In genomic region chr15:58222698-58223097, GRCh38 we compare ENCODE assay signal across 17 cellular contexts.
DNase-seq lines count a peak whose midpoint lies in the region; ATAC-seq, FAIRE-seq and TF ChIP-seq lines count a peak whose summit lies in the region.
"Had no signal": no experiment of that assay in that cellular context is flagged by ENCODE, and none has a peak within 500 bp of the region (broad histone marks: within the 10 kb centered on the region; RNA-seq: fewer than 3 reads in every experiment).

No MANE protein-coding gene starts in this region.

- H3K23ac ChIP-seq in IMR-90 (ENCODE audit: low read depth, low read length) = no peak overlapping the region
- H3K23ac ChIP-seq in mesenchymal stem cell (ENCODE audit: low read length in 2 of 2) = no peak overlapping the region

- no peak overlapping the region for H4K5ac ChIP-seq in IMR-90 (ENCODE audit: low read depth, low read length)

- H3K4me1 ChIP-seq in BLaER1 treated with 17β-estradiol and CSF1 and Interleukin-3, amounts not matched to agents 10 nM and 100 nM = peaks cover 32 to 50% (median 46%) of the 10 kb centered on the region in 10 experiments
- H3K4me1 ChIP-seq in IMR-90 (ENCODE audit: control insufficient read depth, insufficient read depth, low read length) (peaks cover 5% of the 10 kb centered on the region), mesenchymal stem cell (ENCODE audit: control insufficient read depth, insufficient read depth, low read depth, low read length) (peaks cover 2% of the 10 kb centered on the region)
- H3K4me1 ChIP-seq: SJSA1 had no signal

- no peak overlapping the region for H2BK15ac ChIP-seq in IMR-90 (ENCODE audit: low read depth, low read length)
- H2BK15ac ChIP-seq in mesenchymal stem cell (ENCODE audit: low read depth, poor library complexity, severe bottlenecking) = no peak overlapping the region

- peak; percentile 69 for ATAC-seq in IMR-90 (ENCODE audit: low read depth)
- no peak for ATAC-seq in Right ventricle myocardium inferior
- ATAC-seq in HG03196 (IDR thresholded peaks at IDR 0.05; ENCODE audit: unreplicated experiment) = no peak
- ATAC-seq: GM12878 had no signal

- H2AK5ac ChIP-seq in IMR-90 (ENCODE audit: low read depth, low read length) (no peak overlapping the region), mesenchymal stem cell (ENCODE audit: low read length, severe bottlenecking) (no peak overlapping the region)

- H3K4ac ChIP-seq in IMR-90 (ENCODE audit: low read depth, low read length) = no peak overlapping the region
- H3K4ac ChIP-seq in mesenchymal stem cell (ENCODE audit: low read depth in 1 of 2, low read length in 2 of 2) = no peak overlapping the region

- no TSS peak for BruUV-seq in IMR-90 (replicated peaks; lab: Mats Ljungman, UMichigan)

- H3K27ac ChIP-seq in BLaER1 treated with 17β-estradiol and CSF1 and Interleukin-3, amounts not matched to agents 10 nM and 100 nM = no peak overlapping the region
- H3K27ac ChIP-seq in IMR-90 (ENCODE audit: insufficient read depth, low read length) (no peak overlapping the region), mesenchymal stem cell (ENCODE audit: low read length, poor library complexity, severe bottlenecking) (no peak overlapping the region)
- H3K27ac ChIP-seq: SJSA1 had no signal

- peaks cover 0 to 15% (median 10%) of the 10 kb centered on the region in 11 experiments; a peak in 18 of 22 replicates for H3K9me3 ChIP-seq in BLaER1 treated with 17β-estradiol and CSF1 and Interleukin-3, amounts not matched to agents 10 nM and 100 nM (replicated peaks in 1 of 11)
- H3K9me3 ChIP-seq in IMR-90 (ENCODE audit: control insufficient read depth, insufficient read depth, low read length) (no peaks in the 10 kb centered on the region; the same call in 1 of the 2 replicates), mesenchymal stem cell (ENCODE audit: control insufficient read depth, low read length) (peaks cover 9% of the 10 kb centered on the region)

- H4K8ac ChIP-seq in IMR-90 (ENCODE audit: low read depth in 2 of 2, low read length in 2 of 2) (no peak overlapping the region), mesenchymal stem cell (ENCODE audit: low read length) (no peak overlapping the region)

- no peak overlapping the region for H3K4me3 ChIP-seq in BLaER1 treated with 17β-estradiol and CSF1 and Interleukin-3, amounts not matched to agents 10 nM and 100 nM
- H3K4me3 ChIP-seq in IMR-90 (ENCODE audit: insufficient read depth, low read depth, low read length) (no peak overlapping the region), mesenchymal stem cell (ENCODE audit: insufficient read depth in 1 of 2, low read depth in 1 of 2, low read length in 2 of 2) (no peak overlapping the region)
- H3K4me3 ChIP-seq: GM12878, SJSA1 had no signal

- in situ Hi-C loops in IMR-90 (cut with MboI; ENCODE audit: low sequenced_read_pairs) = loop anchor here (25.0 kb wide), 1 partner anchor 1265 kb away; no protein-coding TSS in a partner anchor

- H2BK12ac ChIP-seq in mesenchymal stem cell (ENCODE audit: low read length in 2 of 2) = no peak overlapping the region

- no peak overlapping the region for H3K56ac ChIP-seq in IMR-90 (ENCODE audit: extremely low read depth, insufficient read depth, low read length)

- 0 out of 2 replicates have a peak overlapping the region, but pooled peaks have one; percentile 20 for H3K14ac ChIP-seq in IMR-90 (replicated peaks; ENCODE audit: low read depth, low read length)
- no peak overlapping the region for H3K14ac ChIP-seq in mesenchymal stem cell (ENCODE audit: low read length in 2 of 2)

- H2AK9ac ChIP-seq in IMR-90 (replicated peaks; ENCODE audit: low read depth, low read length, poor library complexity) = no peak overlapping the region

- no CpG with 5 or more reads among the region's 1 CpG for WGBS in IMR-90 (ENCODE audit: extremely low coverage in 2 of 2, insufficient read length in 1 of 2), 2 experiments
- WGBS in mesenchymal stem cell = 100% methylated on average over 1 of the region's 1 CpG

- H3K18ac ChIP-seq in IMR-90 (ENCODE audit: low read depth, low read length) (no peak overlapping the region), mesenchymal stem cell (ENCODE audit: low read depth in 1 of 2, low read length in 2 of 2) (no peak overlapping the region)

- dilution Hi-C loops in IMR-90 (cut with HindIII; ENCODE audit: low sequenced_read_pairs, unreplicated experiment) = no loop called here

- CTCF ChIA-PET in IMR-90 (lab: Yijun Ruan, JAX) = interaction anchor here (0.8 to 1.1 kb wide), 3 partner anchors 10 to 1306 kb away, joined by 3 read pairs; no protein-coding TSS in a partner anchor

- peak; percentile 37 for DNase-seq in IMR-90
- peak; percentile 46 for DNase-seq in astrocyte of the hippocampus (ENCODE audit: low read depth, low spot score)
- DNase-seq in mesenchymal stem cell = peak; percentile 37
- DNase-seq in Right ventricle myocardium inferior (ENCODE audit: missing footprints) = no peak
- no peak for DNase-seq in GM12892 (ENCODE audit: insufficient read length)
- no peak for DNase-seq in NCI-H1048 (lab: John Stamatoyannopoulos, UW)
- DNase-seq: activated CD4-positive, alpha-beta T cell treated with anti-CD3 and anti-CD28 coated beads, Interleukin-2, amount 50 U/mL, for 4 hours; activated T-cell treated with anti-CD3 and anti-CD28 coated beads, Interleukin-2, amount 50 U/mL, for 48 hours; CD4-positive, CD25-positive, alpha-beta regulatory T cell; cerebellar nuclear complex; islet precursor cell; NCI-H2081 treated with DMSO at 0.1 percent for 48 hours; NK-92 treated with Interleukin-12 subunit alpha and Interleukin-12 subunit beta, amount 100 ng/mL, for 24 hours had no signal

- no peak overlapping the region; a peak in 1 of 22 replicates for H3K9ac ChIP-seq in BLaER1 treated with 17β-estradiol and CSF1 and Interleukin-3, amounts not matched to agents 10 nM and 100 nM
- no peak overlapping the region for H3K9ac ChIP-seq in IMR-90 (ENCODE audit: low read depth, low read length)
- H3K9ac ChIP-seq in mesenchymal stem cell (ENCODE audit: low read length) = peak overlapping the region; percentile 37

- no peak for TF ChIP-seq RAD21 in IMR-90 (IDR thresholded peaks at IDR 0.05; ENCODE audit: low read length)

- no peaks in the 10 kb centered on the region for H3K9me1 ChIP-seq in IMR-90 (ENCODE audit: insufficient read depth, low read length)

- 0 out of 2 replicates have a peak, but pooled peaks have one; percentile 24 for TF ChIP-seq CTCF in IMR-90 (conservative IDR thresholded peaks at IDR 0.05; ENCODE audit: low read depth, low read length)

- no peaks in the 10 kb centered on the region for H4K20me1 ChIP-seq in BLaER1 treated with 17β-estradiol and CSF1 and Interleukin-3, amounts not matched to agents 10 nM and 100 nM
- H4K20me1 ChIP-seq in IMR-90 (ENCODE audit: insufficient read depth, low read length) = no peaks in the 10 kb centered on the region

- H2BK120ac ChIP-seq in IMR-90 (ENCODE audit: low read depth, low read length) = no peak overlapping the region
- no peak overlapping the region for H2BK120ac ChIP-seq in mesenchymal stem cell (ENCODE audit: low read depth, low read length)

- H2AFZ ChIP-seq in IMR-90 (replicated peaks; ENCODE audit: low read length, poor library complexity) (no peak overlapping the region), mesenchymal stem cell (ENCODE audit: low read depth, low read length) (no peak overlapping the region)

- H3K4me2 ChIP-seq in BLaER1 treated with 17β-estradiol and CSF1 and Interleukin-3, amounts not matched to agents 10 nM and 100 nM = peak overlapping the region in 7 of 11 experiments; percentile 67 to 81 (median 75); a peak in 11 of 22 replicates
- H3K4me2 ChIP-seq in IMR-90 (ENCODE audit: low read depth, low read length) (no peak overlapping the region; the same call in 1 of the 2 replicates), mesenchymal stem cell (ENCODE audit: low read length, poor library complexity, severe bottlenecking) (no peak overlapping the region)

- no peak for FAIRE-seq in GM12892 (lab: Jason Lieb, UNC)
- FAIRE-seq: GM12878 had no signal

- intact Hi-C loops in IMR-90 (cut with micrococcal nuclease) (loop anchor here (10.0 kb wide), 1 partner anchor 632 kb away; no protein-coding TSS in a partner anchor), Right ventricle myocardium inferior (cut with DNase I) (no loop called here)

- no peak overlapping the region for H4K91ac ChIP-seq in IMR-90 (ENCODE audit: insufficient read depth, low read depth, low read length)
- H4K91ac ChIP-seq in mesenchymal stem cell (ENCODE audit: low read length) = no peak overlapping the region

- H3K36me3 ChIP-seq in BLaER1 treated with 17β-estradiol and CSF1 and Interleukin-3, amounts not matched to agents 10 nM and 100 nM = no peaks in the 10 kb centered on the region
- H3K36me3 ChIP-seq in IMR-90 (ENCODE audit: control insufficient read depth, insufficient read depth, low read length) (no peaks in the 10 kb centered on the region), mesenchymal stem cell (ENCODE audit: control insufficient read depth in 1 of 2, insufficient read depth in 2 of 2, low read depth in 1 of 2, low read length in 2 of 2) (no peaks in the 10 kb centered on the region)
- H3K36me3 ChIP-seq: SJSA1 had no signal

- no peaks in the 10 kb centered on the region for H3K27me3 ChIP-seq in BLaER1 treated with 17β-estradiol and CSF1 and Interleukin-3, amounts not matched to agents 10 nM and 100 nM
- no peaks in the 10 kb centered on the region for H3K27me3 ChIP-seq in IMR-90 (ENCODE audit: control insufficient read depth, insufficient read depth, low read length)
- no peaks in the 10 kb centered on the region for H3K27me3 ChIP-seq in mesenchymal stem cell (ENCODE audit: control insufficient read depth in 1 of 2, insufficient read depth in 1 of 2, low read length in 2 of 2)
- H3K27me3 ChIP-seq: SJSA1 had no signal

- H3K79me1 ChIP-seq in IMR-90 (ENCODE audit: low read depth in 1 of 2, low read length in 2 of 2) = no peaks in the 10 kb centered on the region
- no peaks in the 10 kb centered on the region for H3K79me1 ChIP-seq in mesenchymal stem cell (replicated peaks; ENCODE audit: low read length, poor library complexity, severe bottlenecking)

- POLR2A ChIA-PET in IMR-90 (lab: Charles Lee; ENCODE audit: unreplicated experiment) = no interaction called here

- no peak overlapping the region for H2BK5ac ChIP-seq in IMR-90 (ENCODE audit: low read depth, low read length, poor library complexity, severe bottlenecking)
- no peak overlapping the region for H2BK5ac ChIP-seq in mesenchymal stem cell (ENCODE audit: low read depth, low read length, poor library complexity, severe bottlenecking)

- TF ChIP-seq POLR2A in IMR-90 (IDR thresholded peaks at IDR 0.05; ENCODE audit: low read depth, low read length) = no peak
- TF ChIP-seq POLR2A in GM12892 (IDR thresholded peaks at IDR 0.05; ENCODE audit: low read depth, low read length) = no peak

- H2BK20ac ChIP-seq in IMR-90 (ENCODE audit: low read depth, low read length) = no peak overlapping the region

TF ChIP-seq in IMR-90, 13 proteins besides CTCF, POLR2A, EP300 and RAD21 (continues in another document):
- TF ChIP-seq CHD1 (IDR thresholded peaks at IDR 0.05; ENCODE audit: low read depth, low read length) (no peak), BHLHE40 (IDR thresholded peaks at IDR 0.05; ENCODE audit: low read depth, low read length) (no peak), RFX5 (IDR thresholded peaks at IDR 0.05; ENCODE audit: low read depth, low read length) (no peak), CEBPB (IDR thresholded peaks at IDR 0.05; ENCODE audit: low read depth, low read length) (no peak), FOS (IDR thresholded peaks at IDR 0.05; ENCODE audit: low read depth, low read length) (no peak), RCOR1 (IDR thresholded peaks at IDR 0.05; ENCODE audit: insufficient replicate concordance, low read length) (no peak)

Comparison
In these comparisons a context has a peak if more than half of its experiments do, and no peak if none do; other contexts are left out.
1. H3K4me2 ChIP-seq: peak in BLaER1 treated with 17β-estradiol and CSF1 and Interleukin-3, amounts not matched to agents 10 nM and 100 nM (7 of 11); none in IMR-90 (single experiment) and mesenchymal stem cell (single experiment).
2. DNase-seq: peak in IMR-90 (single experiment), astrocyte of the hippocampus (single experiment) and mesenchymal stem cell (single experiment); none in Right ventricle myocardium inferior (single experiment), GM12892 (single experiment) and NCI-H1048 (single experiment).